ENCODE assay signal across 8 cellular contexts in the genomic region with DNA sequence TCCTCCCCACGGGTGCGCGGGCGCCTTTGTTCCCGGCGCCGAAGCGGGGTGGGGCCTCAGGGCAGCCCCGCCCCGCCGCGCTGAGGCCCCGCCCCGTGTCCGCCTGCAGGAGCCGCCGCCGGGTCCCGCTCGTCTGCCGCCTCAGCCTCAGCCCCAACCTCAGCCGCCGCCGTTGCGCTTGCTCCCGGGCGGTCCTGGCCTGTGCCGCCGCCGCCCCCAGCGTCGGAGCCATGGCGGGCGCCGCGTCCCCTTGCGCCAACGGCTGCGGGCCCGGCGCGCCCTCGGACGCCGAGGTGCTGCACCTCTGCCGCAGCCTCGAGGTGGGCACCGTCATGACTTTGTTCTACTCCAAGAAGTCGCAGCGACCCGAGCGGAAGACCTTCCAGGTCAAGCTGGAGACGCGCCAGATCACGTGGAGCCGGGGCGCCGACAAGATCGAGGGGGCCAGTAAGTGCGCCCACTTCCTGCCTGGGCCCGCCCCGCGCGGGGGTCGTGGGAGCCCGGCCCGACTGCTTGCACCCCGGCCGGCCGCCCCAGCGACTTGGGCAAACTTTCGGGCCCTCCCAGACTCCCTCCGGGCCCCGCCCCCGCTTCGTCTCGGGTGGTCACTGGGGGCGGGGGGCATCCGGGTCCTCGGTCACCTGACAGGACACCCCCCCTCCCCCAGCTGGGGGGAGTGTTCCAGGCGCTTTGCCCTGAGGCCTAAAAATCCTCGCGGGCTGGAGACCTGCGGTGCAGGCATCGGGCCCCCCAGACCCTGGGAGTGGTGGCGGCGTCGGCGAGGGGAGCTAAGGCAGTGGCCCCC. TPM values are rescaled to one million over a fixed set of nuclear protein-coding genes. Genes with fewer than 3 reads are reported as not detected.
A peak's percentile ranks its signal among the peaks of the same experiment; 100 is the strongest.
DNase-seq lines count a peak whose midpoint lies in the region; ATAC-seq and TF ChIP-seq lines count a peak whose summit lies in the region.

A gene (plus strand): TSS at position 132 of the 805 bp plus-strand sequence. CDS start 99 bp downstream, at position 231.

- H3K27me3 Mint-ChIP-seq in neural progenitor cell (ENCODE audit: insufficient read depth, low read depth), result peaks cover 6% of the 10 kb centered on the region

- no peaks in the 10 kb centered on the region; the same call in 1 of the 2 replicates for H3K79me2 ChIP-seq in KMS-11 (ENCODE audit: insufficient read depth, low read depth)
- H3K79me2 ChIP-seq in neural progenitor cell (ENCODE audit: low read depth), result peaks cover 52% of the 10 kb centered on the region

- peak within 1 kb of the TSS; percentile 96 for H3K4me3 Mint-ChIP-seq in neural progenitor cell

- TF ChIP-seq CTCF in KMS-11 (conservative IDR thresholded peaks at IDR 0.05; ENCODE audit: low read depth, low read length), result no peak
- TF ChIP-seq CTCF in RWPE2 (IDR thresholded peaks at IDR 0.05; ENCODE audit: poor library complexity, severe bottlenecking), result no peak
- no peak for TF ChIP-seq CTCF in foreskin fibroblast (IDR thresholded peaks at IDR 0.05; ENCODE audit: low read depth, low read length)
- TF ChIP-seq CTCF in neural progenitor cell (IDR thresholded peaks at IDR 0.05), result no peak

- H3K4me1 ChIP-seq in KMS-11 (ENCODE audit: low read depth, poor library complexity, severe bottlenecking), result no peaks in the 10 kb centered on the region
- H3K4me1 ChIP-seq in RWPE2 (ENCODE audit: insufficient read depth, poor library complexity, severe bottlenecking), result peaks cover 18% of the 10 kb centered on the region
- H3K4me1 ChIP-seq in neural progenitor cell, result peaks cover 51% of the 10 kb centered on the region
- H3K4me1 ChIP-seq in stomach smooth muscle (ENCODE audit: control insufficient read depth, insufficient read depth, low read length), result peaks cover 49% of the 10 kb centered on the region

- no peak within 1 kb of the TSS for H3K4me3 ChIP-seq in KMS-11 (IDR thresholded peaks at IDR 0.05; ENCODE audit: insufficient read depth, low read depth, low read length)
- peak within 1 kb of the TSS; percentile 83 for H3K4me3 ChIP-seq in RWPE2 (ENCODE audit: severe bottlenecking)
- H3K4me3 ChIP-seq in foreskin fibroblast (ENCODE audit: low read depth in 1 of 2, low read length in 2 of 2), result peak within 1 kb of the TSS; percentile 68 to 73
- H3K4me3 ChIP-seq in neural progenitor cell, result peak within 1 kb of the TSS; percentile 87
- H3K4me3 ChIP-seq in stomach smooth muscle (ENCODE audit: low read length in 2 of 2), result peak within 1 kb of the TSS; percentile 74 to 84

- H3K4me1 Mint-ChIP-seq in neural progenitor cell, result peaks cover 53% of the 10 kb centered on the region

- ATAC-seq in GM21717 (IDR thresholded peaks at IDR 0.05; ENCODE audit: unreplicated experiment) (peak; percentile 48), RWPE2 (ENCODE audit: low read depth) (peak; percentile 38)

- peak within 1 kb of the TSS; percentile 62 for H3K9ac ChIP-seq in KMS-11
- peak within 1 kb of the TSS; percentile 97 for H3K9ac ChIP-seq in neural progenitor cell
- H3K9ac ChIP-seq in stomach smooth muscle (ENCODE audit: low read length in 2 of 2), result peak within 1 kb of the TSS; percentile 83 to 85

- H3K36me3 Mint-ChIP-seq in neural progenitor cell, result peaks cover 12% of the 10 kb centered on the region

- H3K27ac Mint-ChIP-seq in neural progenitor cell, result peak within 1 kb of the TSS; percentile 94

- H4K20me1 ChIP-seq in KMS-11 (ENCODE audit: insufficient read depth) (no peaks in the 10 kb centered on the region), neural progenitor cell (ENCODE audit: low read depth) (peaks cover 47% of the 10 kb centered on the region)

- H3K27ac ChIP-seq in KMS-11 (no peak within 1 kb of the TSS), RWPE2 (ENCODE audit: poor library complexity, severe bottlenecking) (peak within 1 kb of the TSS; percentile 67), neural progenitor cell (peak within 1 kb of the TSS; percentile 97), stomach smooth muscle (ENCODE audit: low read length) (peak within 1 kb of the TSS; percentile 84)

- DNase-seq in DMS153 treated with DMSO at 0.1 percent for 48 hours (lab: John Stamatoyannopoulos, UW; ENCODE audit: unreplicated experiment) (peak; percentile 40), RWPE2 (ENCODE audit: low spot score) (peak; percentile 95), activated gamma-delta T cell (lab: John Stamatoyannopoulos, UW) (peak; percentile 76), foreskin fibroblast (peak; percentile 61 to 88), neural progenitor cell (ENCODE audit: low spot score) (peak; percentile 93)

- H3K36me3 ChIP-seq in KMS-11 (ENCODE audit: insufficient read depth), result no peaks in the 10 kb centered on the region
- peaks cover 18% of the 10 kb centered on the region for H3K36me3 ChIP-seq in RWPE2 (ENCODE audit: low read depth)
- no peaks in the 10 kb centered on the region for H3K36me3 ChIP-seq in neural progenitor cell
- H3K36me3 ChIP-seq in stomach smooth muscle (ENCODE audit: control insufficient read depth in 2 of 2, insufficient read depth in 2 of 2, low read length in 2 of 2), result no peaks in the 10 kb centered on the region

- H3K9me3 ChIP-seq in RWPE2 (ENCODE audit: severe bottlenecking) (no peaks in the 10 kb centered on the region), neural progenitor cell (ENCODE audit: low read depth) (no peaks in the 10 kb centered on the region), stomach smooth muscle (ENCODE audit: control insufficient read depth in 2 of 2, low read length in 2 of 2) (no peaks in the 10 kb centered on the region)

- peak within 1 kb of the TSS; percentile 91 for H3K4me2 ChIP-seq in KMS-11
- H3K4me2 ChIP-seq in neural progenitor cell, result peak within 1 kb of the TSS; percentile 90

- peaks cover 15% of the 10 kb centered on the region for H3F3A ChIP-seq in neural progenitor cell (ENCODE audit: low read depth)

- H3K27me3 ChIP-seq in KMS-11 (ENCODE audit: insufficient read depth, low read depth) (no peaks in the 10 kb centered on the region), RWPE2 (ENCODE audit: insufficient read depth, poor library complexity, severe bottlenecking) (no peaks in the 10 kb centered on the region), neural progenitor cell (peaks cover 11% of the 10 kb centered on the region), stomach smooth muscle (ENCODE audit: control insufficient read depth in 1 of 2, insufficient read depth in 2 of 2, low read length in 2 of 2) (no peaks in the 10 kb centered on the region)

- H3K9me3 Mint-ChIP-seq in neural progenitor cell, result no peaks in the 10 kb centered on the region

- H2AFZ ChIP-seq in KMS-11 (ENCODE audit: low read depth) (peak within 1 kb of the TSS; percentile 89), neural progenitor cell (replicated peaks) (peak within 1 kb of the TSS; percentile 95)

RNA-seq across cellular contexts. Expression of the gene that starts here (rescaled TPM):
- 146 and 265 TPM in 2 replicates for total RNA-seq in neural progenitor cell (ENCODE audit: low replicate concordance)

Comparison
In these comparisons a context has a peak if more than half of its experiments do, and no peak if none do; other contexts are left out.
1. DNase-seq: peak in every context shown above with its lines; median percentile 95 in RWPE2; 93 in neural progenitor cell; 76 in activated gamma-delta T cell; 74 in foreskin fibroblast; 40 in DMS153 treated with DMSO at 0.1 percent for 48 hours.